ENCODE assay signal across 30 cellular contexts in the genomic region with DNA sequence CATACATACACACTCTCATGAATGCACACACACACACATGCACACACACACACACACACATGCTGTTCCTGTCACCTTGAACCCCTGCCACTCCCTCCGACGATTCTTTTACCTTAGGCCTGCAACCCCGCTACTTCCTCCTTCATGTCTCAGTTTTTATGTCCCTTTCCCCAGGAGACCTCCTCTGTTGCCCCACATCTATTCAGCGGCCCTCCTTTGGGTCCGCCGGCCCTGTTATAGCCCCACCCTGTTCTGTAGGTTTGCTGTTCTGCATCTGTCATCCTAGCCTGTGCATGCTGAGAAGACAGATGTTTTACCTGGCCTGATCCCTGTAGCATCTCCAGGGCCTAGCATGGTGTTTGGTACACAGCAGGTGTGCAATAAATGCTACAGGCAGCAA.
"Had no signal": no experiment of that assay in that cellular context is flagged by ENCODE, and none has a peak within 500 bp of the region (broad histone marks: within the 10 kb centered on the region; RNA-seq: fewer than 3 reads in every experiment).

No MANE protein-coding gene starts in this region.

- H3K4me3 ChIP-seq: adrenal gland, body of pancreas, colonic mucosa, esophagus squamous epithelium, gastroesophageal sphincter had no signal

- ATAC-seq: activated CD4-positive, alpha-beta T cell treated with anti-CD3 and anti-CD28 coated beads for 36 hours; activated CD4-positive, CD25-positive, alpha-beta regulatory T cell treated with anti-CD3 and anti-CD28 coated beads, Interleukin-2, amount 50 U/mL, for 24 hours; activated CD8-positive, alpha-beta memory T cell treated with anti-CD3 and anti-CD28 coated beads, Interleukin-2, amount 10 ng/mL, durations not matched to agents 7 days and 5 days; activated CD8-positive, alpha-beta T cell treated with anti-CD3 and anti-CD28 coated beads, Interleukin-2, amount 10 ng/mL, durations not matched to agents 7 days and 5 days; activated naive CD8-positive, alpha-beta T cell treated with anti-CD3 and anti-CD28 coated beads, Interleukin-2, amount 50 U/mL, for 24 hours; body of pancreas; gastroesophageal sphincter; T-helper 17 cell had no signal

- H3K36me3 ChIP-seq: adrenal gland, colonic mucosa, esophagus squamous epithelium, gastroesophageal sphincter, WERI-Rb-1 had no signal

- H3K27me3 ChIP-seq: adrenal gland, body of pancreas, colonic mucosa had no signal

- H3K4me1 ChIP-seq: colonic mucosa, esophagus squamous epithelium, gastroesophageal sphincter had no signal

- FAIRE-seq: endometrium, endothelial cell of umbilical vein had no signal

- DNase-seq: activated B cell treated with CpG ODN at 0.5 μM for 24 hours; activated CD4-positive, alpha-beta memory T cell treated with anti-CD3 and anti-CD28 coated beads for 36 hours; activated CD4-positive, alpha-beta T cell treated with anti-CD3 and anti-CD28 coated beads for 36 hours; activated CD4-positive, alpha-beta T cell treated with anti-CD3 and anti-CD28 coated beads, Interleukin-2, amount 10 ng/mL, durations not matched to agents 24 days and 14 days; activated CD8-positive, alpha-beta memory T cell treated with anti-CD3 and anti-CD28 coated beads, Interleukin-2, amount 10 ng/mL, durations not matched to agents 7 days and 5 days; activated CD8-positive, alpha-beta memory T cell treated with anti-CD3 and anti-CD28 coated beads, Interleukin-2, amount 50 U/mL, for 4 hours; activated CD8-positive, alpha-beta T cell treated with anti-CD3 and anti-CD28 coated beads, Interleukin-2, amount 10 ng/mL, durations not matched to agents 7 days and 5 days; activated effector memory CD4-positive, alpha-beta T cell treated with anti-CD3 and anti-CD28 coated beads, Interleukin-2, amount 50 U/mL, for 16 hours; activated naive CD4-positive, alpha-beta T cell treated with anti-CD3 and anti-CD28 coated beads for 36 hours; activated naive CD8-positive, alpha-beta T cell treated with anti-CD3 and anti-CD28 coated beads for 36 hours; activated naive CD8-positive, alpha-beta T cell treated with anti-CD3 and anti-CD28 coated beads, Interleukin-2, amount 50 U/mL, for 24 hours; activated T-cell treated with anti-CD3 and anti-CD28 coated beads, Interleukin-2, amount 50 U/mL, for 1 hour; activated T-cell treated with anti-CD3 and anti-CD28 coated beads, Interleukin-2, amount 50 U/mL, for 48 hours; adrenal gland; amygdala; body of pancreas; caudate nucleus; colonic mucosa; effector CD8-positive, alpha-beta T cell; esophagus squamous epithelium; foreskin melanocyte; head of caudate nucleus; T-helper 17 cell; T1000; WERI-Rb-1 had no signal

- H3K27ac ChIP-seq: adrenal gland, body of pancreas, colonic mucosa, epithelial cell of prostate, esophagus squamous epithelium, gastroesophageal sphincter, WERI-Rb-1 had no signal

- H3K9me3 ChIP-seq: adrenal gland, body of pancreas, colonic mucosa, esophagus squamous epithelium had no signal
